ENCODE assay signal across 11 cellular contexts in genomic region chr4:40196260-40196659, GRCh38. TPM values are rescaled to one million over a fixed set of nuclear protein-coding genes. Genes with fewer than 3 reads are reported as not detected.
DNase-seq lines count a peak whose midpoint lies in the region; ATAC-seq and TF ChIP-seq lines count a peak whose summit lies in the region.
"Had no signal": no experiment of that assay in that cellular context is flagged by ENCODE, and none has a peak within 500 bp of the region (broad histone marks: within the 10 kb centered on the region; RNA-seq: fewer than 3 reads in every experiment).

No MANE protein-coding gene starts in this region.

- CTCF ChIA-PET in CD8-positive, alpha-beta T cell (lab: Charles Lee), result interaction anchor here (0.7 to 4.7 kb wide), 12 partner anchors 9 to 129 kb away, joined by 3 to 49 read pairs (median 6); no protein-coding TSS in a partner anchor
- CTCF ChIA-PET in naive thymus-derived CD4-positive, alpha-beta T cell (lab: Charles Lee), result interaction anchor here (0.6 to 3.2 kb wide), 10 partner anchors 7 to 125 kb away, joined by 3 to 11 read pairs (median 4); no protein-coding TSS in a partner anchor

- peak overlapping the region; percentile 89 for H3K27ac ChIP-seq in CD8-positive, alpha-beta T cell (ENCODE audit: low read depth, low read length)
- H3K27ac ChIP-seq in HUES64 (ENCODE audit: low read depth, low read length), result peak overlapping the region; percentile 64
- H3K27ac ChIP-seq in naive thymus-derived CD4-positive, alpha-beta T cell (ENCODE audit: low read depth, low read length), result peak overlapping the region; percentile 100

- H3K36me3 ChIP-seq in CD8-positive, alpha-beta T cell (ENCODE audit: insufficient read depth, low read length), result peaks cover 8% of the 10 kb centered on the region
- H3K36me3 ChIP-seq in HUES64 (ENCODE audit: insufficient read depth, low read length), result no peaks in the 10 kb centered on the region
- peaks cover 0 to 27% (median 5%) of the 10 kb centered on the region in 3 experiments for H3K36me3 ChIP-seq in naive thymus-derived CD4-positive, alpha-beta T cell (ENCODE audit: control insufficient read depth in 2 of 3, insufficient read depth in 3 of 3, low read length in 3 of 3)

- H3K36me3 Mint-ChIP-seq in CD8-positive, alpha-beta T cell, result peaks cover 44% of the 10 kb centered on the region
- H3K36me3 Mint-ChIP-seq in activated T-helper 17 cell treated with anti-CD3 and anti-CD28 coated beads, Interleukin-2, amount 50 U/mL, for 72 hours (ENCODE audit: low read depth), result peaks cover 48% of the 10 kb centered on the region
- H3K36me3 Mint-ChIP-seq in naive thymus-derived CD4-positive, alpha-beta T cell, result peaks cover 6 to 41% (median 35%) of the 10 kb centered on the region in 5 donors

- H3K4me1 ChIP-seq in CD8-positive, alpha-beta T cell (ENCODE audit: insufficient read depth, low read length), result peaks cover 36% of the 10 kb centered on the region
- H3K4me1 ChIP-seq in HUES64 (ENCODE audit: insufficient read depth, low read length), result peaks cover 63% of the 10 kb centered on the region
- H3K4me1 ChIP-seq in naive thymus-derived CD4-positive, alpha-beta T cell (ENCODE audit: control insufficient read depth in 2 of 2, insufficient read depth in 2 of 2, low read length in 2 of 2), result peaks cover 23 to 26% of the 10 kb centered on the region in 2 donors

- peak overlapping the region; percentile 100 for H3K27ac Mint-ChIP-seq in CD8-positive, alpha-beta T cell
- peak overlapping the region; percentile 100 for H3K27ac Mint-ChIP-seq in activated T-helper 17 cell treated with anti-CD3 and anti-CD28 coated beads, Interleukin-2, amount 50 U/mL, for 72 hours
- peak overlapping the region; percentile 98 to 100 (median 99) for H3K27ac Mint-ChIP-seq in naive thymus-derived CD4-positive, alpha-beta T cell

- no peaks in the 10 kb centered on the region for H3K9me3 ChIP-seq in CD8-positive, alpha-beta T cell (ENCODE audit: low read length)
- H3K9me3 ChIP-seq in HUES64 (ENCODE audit: insufficient read depth, low read depth, low read length), result no peaks in the 10 kb centered on the region
- no peaks in the 10 kb centered on the region for H3K9me3 ChIP-seq in naive thymus-derived CD4-positive, alpha-beta T cell (ENCODE audit: control insufficient read depth in 2 of 3, low read length in 3 of 3)

- no peak for ATAC-seq in CD8-positive, alpha-beta T cell
- ATAC-seq in activated T-helper 17 cell treated with anti-CD3 and anti-CD28 coated beads, Interleukin-2, amount 50 U/mL, for 72 hours (replicated peaks), result no peak
- ATAC-seq in naive thymus-derived CD4-positive, alpha-beta T cell, result no peak
- no peak for ATAC-seq in HG03159 (IDR thresholded peaks at IDR 0.05; ENCODE audit: unreplicated experiment)

- POLR2A ChIA-PET in CD8-positive, alpha-beta T cell (lab: Charles Lee), result interaction anchor here (1.1 to 12.4 kb wide), 9 partner anchors 13 to 140 kb away, joined by 3 to 207 read pairs (median 8); partner anchors contain the start of gene N4BP2
- POLR2A ChIA-PET in naive thymus-derived CD4-positive, alpha-beta T cell (lab: Charles Lee), result interaction anchor here (0.7 to 8.6 kb wide), 21 partner anchors 12 to 136 kb away, joined by 3 to 238 read pairs (median 10); no protein-coding TSS in a partner anchor

- 80% methylated on average over 8 of the region's 8 CpGs for WGBS in HUES64

- peaks cover 53% of the 10 kb centered on the region for H3K4me1 Mint-ChIP-seq in CD8-positive, alpha-beta T cell (ENCODE audit: low read depth)
- peaks cover 21% of the 10 kb centered on the region for H3K4me1 Mint-ChIP-seq in activated T-helper 17 cell treated with anti-CD3 and anti-CD28 coated beads, Interleukin-2, amount 50 U/mL, for 72 hours
- peaks cover 42 to 58% (median 51%) of the 10 kb centered on the region in 7 donors for H3K4me1 Mint-ChIP-seq in naive thymus-derived CD4-positive, alpha-beta T cell

- H3K27me3 ChIP-seq in CD8-positive, alpha-beta T cell (ENCODE audit: insufficient read depth, low read length), result no peaks in the 10 kb centered on the region
- H3K27me3 ChIP-seq in HUES64 (ENCODE audit: insufficient read depth, low read length), result no peaks in the 10 kb centered on the region
- H3K27me3 ChIP-seq in naive thymus-derived CD4-positive, alpha-beta T cell (ENCODE audit: control insufficient read depth in 2 of 2, insufficient read depth in 2 of 2, low read length in 2 of 2), result no peaks in the 10 kb centered on the region

- peak overlapping the region; percentile 62 for H3K9ac ChIP-seq in HUES64 (ENCODE audit: low read depth, low read length)

- H3K9me3 Mint-ChIP-seq in CD8-positive, alpha-beta T cell, result no peaks in the 10 kb centered on the region
- H3K9me3 Mint-ChIP-seq in activated T-helper 17 cell treated with anti-CD3 and anti-CD28 coated beads, Interleukin-2, amount 50 U/mL, for 72 hours, result no peaks in the 10 kb centered on the region
- peaks cover 0 to 7% (median 0%) of the 10 kb centered on the region in 11 donors for H3K9me3 Mint-ChIP-seq in naive thymus-derived CD4-positive, alpha-beta T cell

- peak overlapping the region; percentile 87 for H3K4me3 ChIP-seq in CD8-positive, alpha-beta T cell (ENCODE audit: low read depth, low read length)
- peak overlapping the region; percentile 43 for H3K4me3 ChIP-seq in HUES64 (ENCODE audit: low read length)
- peak overlapping the region; percentile 96 for H3K4me3 ChIP-seq in naive thymus-derived CD4-positive, alpha-beta T cell (ENCODE audit: low read length)

- intact Hi-C loops in CD8-positive, alpha-beta T cell (cut with DNase I, micrococcal nuclease), result loop anchor here (1.0 to 10.0 kb wide), 4 partner anchors 9 to 1531 kb away; partner anchors contain the start of gene KLF3 (in 1 of the 2)
- intact Hi-C loops in naive thymus-derived CD4-positive, alpha-beta T cell (cut with micrococcal nuclease), result loop anchor here (1.0 to 10.0 kb wide), 7 partner anchors 44 to 1531 kb away; partner anchors contain the start of genes KLF3 (in 1 of the 2), PDS5A (in 1 of the 2), RFC1 (in 1 of the 2) and UGDH (in 1 of the 2)

- H3K27me3 Mint-ChIP-seq in CD8-positive, alpha-beta T cell (ENCODE audit: low read depth), result no peaks in the 10 kb centered on the region
- no peaks in the 10 kb centered on the region for H3K27me3 Mint-ChIP-seq in activated T-helper 17 cell treated with anti-CD3 and anti-CD28 coated beads, Interleukin-2, amount 50 U/mL, for 72 hours
- peaks cover 0 to 7% (median 0%) of the 10 kb centered on the region in 5 donors for H3K27me3 Mint-ChIP-seq in naive thymus-derived CD4-positive, alpha-beta T cell

- no peak for DNase-seq in CD8-positive, alpha-beta T cell
- DNase-seq in naive thymus-derived CD4-positive, alpha-beta T cell, result peak in 2 of 9 donors; percentile 28 to 44
- DNase-seq in AG08396 (ENCODE audit: low spot score) (no peak), putamen (ENCODE audit: low spot score) (no peak), NOMO-1 treated with DMSO at 0.1 percent for 48 hours (lab: John Stamatoyannopoulos, UW; ENCODE audit: unreplicated experiment) (no peak)
- DNase-seq: COR-L47, cortex of kidney, kidney had no signal

- TF ChIP-seq CTCF in CD8-positive, alpha-beta T cell (IDR thresholded peaks at IDR 0.05), result no peak

- H3K4me3 Mint-ChIP-seq in CD8-positive, alpha-beta T cell, result peak overlapping the region; percentile 100
- peak overlapping the region; percentile 99 for H3K4me3 Mint-ChIP-seq in activated T-helper 17 cell treated with anti-CD3 and anti-CD28 coated beads, Interleukin-2, amount 50 U/mL, for 72 hours
- peak overlapping the region; percentile 96 to 100 (median 99) for H3K4me3 Mint-ChIP-seq in naive thymus-derived CD4-positive, alpha-beta T cell

RNA-seq across cellular contexts. Expression of gene RHOH, which starts 0.6 kb away (rescaled TPM):
- total RNA-seq in CD8-positive, alpha-beta T cell, result 100 to 1,000 TPM; 533 to 539 TPM
- polyA plus RNA-seq in HUES64 (2013, experiment 1 of 2), result 5.0 TPM
- polyA plus RNA-seq in HUES64 (2013, experiment 2 of 2), result 2.4 TPM
- 100 to 1,000 TPM; 107 to 117 TPM for total RNA-seq in activated T-helper 17 cell treated with anti-CD3 and anti-CD28 coated beads, Interleukin-2, amount 50 U/mL, for 72 hours
- total RNA-seq in naive thymus-derived CD4-positive, alpha-beta T cell, result 100 to 1,000 TPM; 160 to 370 (median 250) TPM
- 100 to 1,000 TPM; 393 to 479 TPM for polyA plus RNA-seq in naive thymus-derived CD4-positive, alpha-beta T cell

Comparison
In these comparisons a context has a peak if more than half of its experiments do, and no peak if none do; other contexts are left out.
1. H3K4me3 ChIP-seq: peak in every context shown above with its lines; median percentile 96 in naive thymus-derived CD4-positive, alpha-beta T cell; 87 in CD8-positive, alpha-beta T cell; 43 in HUES64.